Comparison of ENCODE assay signal across 7 cellular contexts in genomic region chr19:18020212-18021067, GRCh38. TPM values are rescaled to one million over a fixed set of nuclear protein-coding genes. Genes with fewer than 3 reads are reported as not detected.
A peak's percentile ranks its signal among the peaks of the same experiment; 100 is the strongest.
DNase-seq lines count a peak whose midpoint lies in the region; ATAC-seq, FAIRE-seq and TF ChIP-seq lines count a peak whose summit lies in the region.

No MANE protein-coding gene starts in this region.

- WGBS in HepG2 (ENCODE audit: low lambda C conversion rate), result 9% methylated on average over 12 of the region's 15 CpGs
- 37% methylated on average over 10 of the region's 15 CpGs for WGBS in suprapubic skin

- intact Hi-C loops in HepG2 (cut with micrococcal nuclease; ENCODE audit: unreplicated experiment), result no loop called here

- in situ Hi-C loops in astrocyte of the spinal cord (cut with HindIII; ENCODE audit: low sequenced_read_pairs) (no loop called here), HepG2 (cut with HindIII; ENCODE audit: extremely low pct_ligation_motif_present, low pct_unique_long_range_greater_than_20kb) (no loop called here)

- no peak for TF ChIP-seq POLR2A in HepG2 (IDR thresholded peaks at IDR 0.05; ENCODE audit: insufficient read depth in 1 of 2, low read depth in 2 of 2, low read length in 2 of 2)
- no peak for TF ChIP-seq POLR2A in suprapubic skin (IDR thresholded peaks at IDR 0.05)

- CTCF ChIA-PET in HepG2 (lab: Yijun Ruan, JAX; ENCODE audit: low intra/inter-chr PET ratio, low total read pairs), result no interaction called here

- H3K4me1 ChIP-seq in HepG2 (ENCODE audit: insufficient read depth, low read length) (peaks cover 62% of the 10 kb centered on the region), suprapubic skin (peaks cover 88% of the 10 kb centered on the region)

- TF ChIP-seq EP300 in HepG2 (IDR thresholded peaks at IDR 0.05; ENCODE audit: low read depth in 2 of 2, low read length in 2 of 2), result no peak
- TF ChIP-seq EP300 in HepG2 (CRISPR knock-in tag; IDR thresholded peaks at IDR 0.05; ENCODE audit: borderline replicate concordance), result no peak
- TF ChIP-seq EP300 in suprapubic skin (IDR thresholded peaks at IDR 0.05), result peak; percentile 48

- H3K4me2 ChIP-seq in HepG2 (ENCODE audit: low read depth, low read length), result peak overlapping the region; percentile 88

- H3K27me3 ChIP-seq in HepG2 (ENCODE audit: control insufficient read depth in 1 of 2, insufficient read depth in 2 of 2, low read length in 2 of 2) (no peaks in the 10 kb centered on the region), suprapubic skin (no peaks in the 10 kb centered on the region)

- H3K4me3 ChIP-seq in astrocyte of the spinal cord (ENCODE audit: low read depth, low read length), result no peak overlapping the region
- peak overlapping the region in 1 of 3 experiments; percentile 62; a peak in 1 of 6 replicates for H3K4me3 ChIP-seq in HepG2 (replicated peaks in 1 of 3; ENCODE audit: insufficient read depth in 1 of 3, low read depth in 2 of 3, low read length in 3 of 3)
- no peak overlapping the region for H3K4me3 ChIP-seq in suprapubic skin

- no peak overlapping the region for H3K27ac ChIP-seq in HepG2 (ENCODE audit: extremely low read length, insufficient read depth, low read length)
- H3K27ac ChIP-seq in suprapubic skin, result peak overlapping the region; percentile 93

- DNase-seq in astrocyte of the spinal cord (ENCODE audit: low read depth, low spot score), result peak; percentile 42
- peak; percentile 51 for DNase-seq in HepG2 (ENCODE audit: low spot score)
- DNase-seq in suprapubic skin (ENCODE audit: low spot score in 2 of 2), result peak; percentile 91 to 95
- DNase-seq in NCI-H2107 (lab: John Stamatoyannopoulos, UW), result no peak
- DNase-seq in NCI-H187 (lab: John Stamatoyannopoulos, UW), result no peak

- FAIRE-seq in HepG2 (lab: Jason Lieb, UNC), result no peak

- TF ChIP-seq RAD21 in HepG2 (CRISPR knock-in tag; IDR thresholded peaks at IDR 0.05), result no peak

- 0 out of 2 replicates have a peak overlapping the region, but pooled peaks have one; percentile 29 for H3K9ac ChIP-seq in HepG2 (ENCODE audit: insufficient read depth, low read depth, low read length)

- peaks cover 6% of the 10 kb centered on the region for H3K36me3 Mint-ChIP-seq in IgD-negative memory B cell

- POLR2A ChIA-PET in HepG2 (lab: Yijun Ruan, JAX), result interaction anchor here (1.0 to 2.1 kb wide), 2 partner anchors 7 to 9 kb away, joined by 4 to 10 read pairs; no protein-coding TSS in a partner anchor

- H3K27me3 Mint-ChIP-seq in IgD-negative memory B cell, result no peaks in the 10 kb centered on the region

- H3K4me3 Mint-ChIP-seq in IgD-negative memory B cell, result peak overlapping the region in 2 of 4 donors; percentile 39 to 43

- peak overlapping the region; percentile 69 to 98 (median 94) for H3K27ac Mint-ChIP-seq in IgD-negative memory B cell

- peak; percentile 5 for TF ChIP-seq CTCF in astrocyte of the spinal cord (IDR thresholded peaks at IDR 0.05; ENCODE audit: low read depth, low read length)
- no peak for TF ChIP-seq CTCF in HepG2 (CRISPR knock-in tag; IDR thresholded peaks at IDR 0.05)
- peak in 1 of 2 donors; percentile 33 for TF ChIP-seq CTCF in suprapubic skin (IDR thresholded peaks at IDR 0.05)

- H3K36me3 ChIP-seq in HepG2 (replicated peaks in 1 of 2; ENCODE audit: control insufficient read depth in 1 of 2, insufficient read depth in 2 of 2, low read length in 2 of 2) (no peaks in the 10 kb centered on the region), suprapubic skin (no peaks in the 10 kb centered on the region)

- H3K79me2 ChIP-seq in HepG2 (ENCODE audit: insufficient read depth, low read length), result no peaks in the 10 kb centered on the region

- BruUV-seq in HepG2 (replicated peaks; lab: Mats Ljungman, UMichigan), result no TSS peak

- H3K4me1 Mint-ChIP-seq in IgD-negative memory B cell, result peaks cover 26 to 46% (median 35%) of the 10 kb centered on the region in 3 donors

- H3K9me3 ChIP-seq in HepG2 (ENCODE audit: low read length) (no peaks in the 10 kb centered on the region), suprapubic skin (no peaks in the 10 kb centered on the region)

- H4K20me1 ChIP-seq in HepG2 (ENCODE audit: insufficient read depth, low read length), result no peaks in the 10 kb centered on the region

- ATAC-seq in HepG2 (peak; percentile 66), GM18873 (IDR thresholded peaks at IDR 0.05; ENCODE audit: low FRiP score, unreplicated experiment) (no peak)

- H3K9me3 Mint-ChIP-seq in IgD-negative memory B cell, result peaks cover 0 to 3% (median 0%) of the 10 kb centered on the region in 3 donors

- peak overlapping the region; percentile 81 for H2AFZ ChIP-seq in HepG2 (ENCODE audit: low read length)

TF ChIP-seq in HepG2, 621 proteins besides CTCF, POLR2A, EP300 and RAD21 (continues in another document):
- TF ChIP-seq DMAP1 (CRISPR knock-in tag; IDR thresholded peaks at IDR 0.05), result no peak
- no peak for TF ChIP-seq STAT5B (CRISPR knock-in tag; IDR thresholded peaks at IDR 0.05)
- no peak for TF ChIP-seq ZNF235 (CRISPR knock-in tag; IDR thresholded peaks at IDR 0.05; ENCODE audit: borderline replicate concordance)
- TF ChIP-seq ARID2 (CRISPR knock-in tag; IDR thresholded peaks at IDR 0.05; ENCODE audit: borderline replicate concordance), result no peak
- no peak for TF ChIP-seq ZFP36L1 (CRISPR knock-in tag; IDR thresholded peaks at IDR 0.05)

RNA-seq across cellular contexts. Expression of gene ARRDC2, which starts 12.5 kb away (rescaled TPM):
- 42.4 TPM for polyA plus RNA-seq in IgD-negative memory B cell
- 1.7 and 2.1 TPM in 2 replicates for total RNA-seq in HepG2 (2016; rRNA removed; fragmentation: Illumina TruSeq; extraction: Trizol)
- total RNA-seq in HepG2 (2016; cell fraction: cytosol; rRNA removed; fragmentation: Illumina TruSeq; extraction: Trizol; ENCODE audit: low read depth), result 0.51 and 0.71 TPM in 2 replicates
- total RNA-seq in HepG2 (2016; cell fraction: insoluble cytoplasmic fraction; rRNA removed; fragmentation: Illumina TruSeq; extraction: Trizol), result 1.5 and 2.6 TPM in 2 replicates
- 1.7 TPM in 2 replicates for total RNA-seq in HepG2 (2016; cell fraction: membrane; rRNA removed; fragmentation: Illumina TruSeq; extraction: Trizol)
- total RNA-seq in HepG2 (2016; cell fraction: nucleus; rRNA removed; fragmentation: Illumina TruSeq; extraction: Trizol), result 1.2 and 1.4 TPM in 2 replicates
- polyA plus RNA-seq in HepG2 (2011; rRNA removed), result 3.4 and 4.3 TPM in 2 replicates
- polyA plus RNA-seq in HepG2 (2011; cell fraction: cytosol; rRNA removed), result 3.1 and 3.7 TPM in 2 replicates
- polyA plus RNA-seq in HepG2 (2011; cell fraction: nucleus; rRNA removed), result 10.9 and 11.3 TPM in 2 replicates
- 2.3 and 4.0 TPM in 2 replicates for polyA plus RNA-seq in HepG2 (2012)
- polyA plus RNA-seq in HepG2 (2016; cell fraction: cytosol; fragmentation: Illumina TruSeq; extraction: Trizol; ENCODE audit: low read depth), result 0.66 and 0.83 TPM in 2 replicates
- 2.1 and 2.3 TPM in 2 replicates for polyA plus RNA-seq in HepG2 (2016; cell fraction: insoluble cytoplasmic fraction; fragmentation: Illumina TruSeq; extraction: Trizol; ENCODE audit: low read depth)
- polyA plus RNA-seq in HepG2 (2016; cell fraction: membrane; fragmentation: Illumina TruSeq; extraction: Trizol; ENCODE audit: low read depth), result 1.2 and 1.6 TPM in 2 replicates
- polyA plus RNA-seq in HepG2 (2016; cell fraction: nucleus; fragmentation: Illumina TruSeq; extraction: Trizol; ENCODE audit: insufficient read depth, low read depth), result 3.6 and 6.3 TPM in 2 replicates
- 4.7 and 13.8 TPM in 2 replicates for polyA minus RNA-seq in HepG2 (2011; rRNA and poly(A)+ RNA removed; ENCODE audit: low replicate concordance)
- 1.2 and 2.5 TPM in 2 replicates for polyA minus RNA-seq in HepG2 (2011; cell fraction: cytosol; rRNA and poly(A)+ RNA removed)
- 1.4 and 2.7 TPM in 2 replicates for polyA minus RNA-seq in HepG2 (2011; cell fraction: nucleus; rRNA and poly(A)+ RNA removed)
- total RNA-seq in suprapubic skin, result 10 to 100 TPM; 11.3 to 35.0 (median 28.5) TPM

RNA-seq across cellular contexts. Expression of gene KCNN1, which starts 53.5 kb away (rescaled TPM):
- not detected for polyA plus RNA-seq in IgD-negative memory B cell
- 0.04 TPM in 1 of 2 replicates, not detected in the other for total RNA-seq in HepG2 (2016; rRNA removed; fragmentation: Illumina TruSeq; extraction: Trizol)
- not detected in 2 replicates for total RNA-seq in HepG2 (2016; cell fraction: cytosol; rRNA removed; fragmentation: Illumina TruSeq; extraction: Trizol; ENCODE audit: low read depth)
- total RNA-seq in HepG2 (2016; cell fraction: insoluble cytoplasmic fraction; rRNA removed; fragmentation: Illumina TruSeq; extraction: Trizol), result 0.09 TPM in 1 of 2 replicates, not detected in the other
- total RNA-seq in HepG2 (2016; cell fraction: membrane; rRNA removed; fragmentation: Illumina TruSeq; extraction: Trizol), result not detected in 2 replicates
- not detected in 2 replicates for total RNA-seq in HepG2 (2016; cell fraction: nucleus; rRNA removed; fragmentation: Illumina TruSeq; extraction: Trizol)
- polyA plus RNA-seq in HepG2 (2011; rRNA removed), result not detected in 2 replicates
- 0.05 TPM in 1 of 2 replicates, not detected in the other for polyA plus RNA-seq in HepG2 (2011; cell fraction: cytosol; rRNA removed)
- 0.14 TPM in 1 of 2 replicates, not detected in the other for polyA plus RNA-seq in HepG2 (2011; cell fraction: nucleus; rRNA removed)
- not detected in 2 replicates for polyA plus RNA-seq in HepG2 (2012)
- not detected in 2 replicates for polyA plus RNA-seq in HepG2 (2016; cell fraction: cytosol; fragmentation: Illumina TruSeq; extraction: Trizol; ENCODE audit: low read depth)
- not detected in 2 replicates for polyA plus RNA-seq in HepG2 (2016; cell fraction: insoluble cytoplasmic fraction; fragmentation: Illumina TruSeq; extraction: Trizol; ENCODE audit: low read depth)
- not detected in 2 replicates for polyA plus RNA-seq in HepG2 (2016; cell fraction: membrane; fragmentation: Illumina TruSeq; extraction: Trizol; ENCODE audit: low read depth)
- polyA plus RNA-seq in HepG2 (2016; cell fraction: nucleus; fragmentation: Illumina TruSeq; extraction: Trizol; ENCODE audit: insufficient read depth, low read depth), result not detected in 2 replicates
- polyA minus RNA-seq in HepG2 (2011; rRNA and poly(A)+ RNA removed; ENCODE audit: low replicate concordance), result 0.30 TPM in 1 of 2 replicates, not detected in the other
- polyA minus RNA-seq in HepG2 (2011; cell fraction: cytosol; rRNA and poly(A)+ RNA removed), result not detected in 2 replicates
- polyA minus RNA-seq in HepG2 (2011; cell fraction: nucleus; rRNA and poly(A)+ RNA removed), result not detected in 2 replicates
- total RNA-seq in suprapubic skin, result under 1 TPM in 2 of 4 donors, not detected in 2; 0.26 to 0.51 TPM

Comparison
In these comparisons a context has a peak if more than half of its experiments do, and no peak if none do; other contexts are left out.
1. DNase-seq: peak in astrocyte of the spinal cord (single experiment), HepG2 (single experiment) and suprapubic skin (2 of 2); none in NCI-H2107 (single experiment) and NCI-H187 (0 of 2).